ENCODE assay signal across 34 cellular contexts in the genomic region with DNA sequence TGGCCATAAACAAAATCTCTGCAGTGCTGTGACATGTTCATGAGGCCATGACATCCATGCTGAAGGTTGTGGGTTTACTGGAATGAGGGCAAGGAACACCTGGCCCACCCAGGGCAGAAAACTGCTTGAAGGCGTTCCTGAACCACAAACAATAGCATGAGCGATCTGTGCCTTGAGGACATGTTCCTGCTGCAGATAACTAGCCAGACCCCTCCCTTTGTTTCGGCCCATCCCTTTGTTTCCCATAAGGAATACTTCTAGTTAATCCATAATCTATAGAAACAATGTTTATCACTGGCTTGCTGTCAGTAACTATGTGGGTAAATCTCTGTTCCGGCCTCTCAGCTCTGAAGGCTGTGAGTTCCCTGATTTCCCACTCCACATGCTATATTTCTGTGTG.
"Had no signal": no experiment of that assay in that cellular context is flagged by ENCODE, and none has a peak within 500 bp of the region (broad histone marks: within the 10 kb centered on the region; RNA-seq: fewer than 3 reads in every experiment).

No MANE protein-coding gene starts in this region.

- H3K27me3 ChIP-seq: ascending aorta, body of pancreas, brain microvascular endothelial cell, breast epithelium, cardiac muscle cell had no signal

- H3K27ac ChIP-seq: adrenal gland, ascending aorta, body of pancreas, brain microvascular endothelial cell, breast epithelium, cardiac muscle cell had no signal

- DNase-seq: activated effector memory CD4-positive, alpha-beta T cell treated with anti-CD3 and anti-CD28 coated beads, Interleukin-2, amount 50 U/mL, for 16 hours; activated effector memory CD4-positive, alpha-beta T cell treated with Interleukin-2 at 50 U/mL for 16 hours; activated gamma-delta T cell; activated gamma-delta T cell treated with Interleukin-2 at 50 U/mL for 16 hours; activated naive CD4-positive, alpha-beta T cell; activated naive CD4-positive, alpha-beta T cell treated with anti-CD3 and anti-CD28 coated beads for 36 hours; activated naive CD4-positive, alpha-beta T cell treated with anti-CD3 and anti-CD28 coated beads, Interleukin-2, amount 10 ng/mL, durations not matched to agents 7 days and 5 days; activated naive CD4-positive, alpha-beta T cell treated with anti-CD3 and anti-CD28 coated beads, Interleukin-2, amount 50 U/mL, for 16 hours; activated naive CD4-positive, alpha-beta T cell treated with Interleukin-2 at 50 U/mL for 16 hours; activated naive CD8-positive, alpha-beta T cell treated with anti-CD3 and anti-CD28 coated beads for 36 hours; activated naive CD8-positive, alpha-beta T cell treated with anti-CD3 and anti-CD28 coated beads, Interleukin-2, amount 10 ng/mL, durations not matched to agents 7 days and 5 days; activated naive CD8-positive, alpha-beta T cell treated with anti-CD3 and anti-CD28 coated beads, Interleukin-2, amount 50 U/mL, for 24 hours; activated T-cell treated with anti-CD3 and anti-CD28 coated beads, Interleukin-2, amount 50 U/mL, for 1 hour; activated T-cell treated with anti-CD3 and anti-CD28 coated beads, Interleukin-2, amount 50 U/mL, for 24 hours; activated T-cell treated with anti-CD3 and anti-CD28 coated beads, Interleukin-2, amount 50 U/mL, for 4 hours; activated T-cell treated with anti-CD3 and anti-CD28 coated beads, Interleukin-2, amount 50 U/mL, for 48 hours; activated T-cell treated with anti-CD3 and anti-CD28 coated beads, Interleukin-2, amount 50 U/mL, for 72 hours; adrenal gland; amniotic stem cell; amygdala; anterior cingulate cortex; aorta; body of pancreas; brain microvascular endothelial cell; caudate nucleus; central memory CD4-positive, alpha-beta T cell; cerebellar nuclear complex had no signal

- H3K4me1 ChIP-seq: adrenal gland, ascending aorta, breast epithelium had no signal

- H3K9me3 ChIP-seq: adrenal gland, ascending aorta, body of pancreas, breast epithelium had no signal

- H3K36me3 ChIP-seq: adrenal gland, ascending aorta, brain microvascular endothelial cell, breast epithelium, cardiac muscle cell had no signal

- H3K4me3 ChIP-seq: adrenal gland, ascending aorta, body of pancreas, breast epithelium, cardiac muscle cell had no signal

- ATAC-seq: activated naive CD4-positive, alpha-beta T cell treated with anti-CD3 and anti-CD28 coated beads, Interleukin-2, amount 50 U/mL, for 72 hours; activated naive CD8-positive, alpha-beta T cell treated with anti-CD3 and anti-CD28 coated beads, Interleukin-2, amount 50 U/mL, for 24 hours; activated T-cell treated with anti-CD3 and anti-CD28 coated beads, Interleukin-2, amount 50 U/mL, for 4 hours; activated T-cell treated with anti-CD3 and anti-CD28 coated beads, Interleukin-2, amount 50 U/mL, for 72 hours; activated T-helper 17 cell treated with anti-CD3 and anti-CD28 coated beads, Interleukin-2, amount 50 U/mL, for 72 hours; body of pancreas had no signal

- FAIRE-seq: astrocyte, bronchial epithelial cell had no signal
